In the genomic region with DNA sequence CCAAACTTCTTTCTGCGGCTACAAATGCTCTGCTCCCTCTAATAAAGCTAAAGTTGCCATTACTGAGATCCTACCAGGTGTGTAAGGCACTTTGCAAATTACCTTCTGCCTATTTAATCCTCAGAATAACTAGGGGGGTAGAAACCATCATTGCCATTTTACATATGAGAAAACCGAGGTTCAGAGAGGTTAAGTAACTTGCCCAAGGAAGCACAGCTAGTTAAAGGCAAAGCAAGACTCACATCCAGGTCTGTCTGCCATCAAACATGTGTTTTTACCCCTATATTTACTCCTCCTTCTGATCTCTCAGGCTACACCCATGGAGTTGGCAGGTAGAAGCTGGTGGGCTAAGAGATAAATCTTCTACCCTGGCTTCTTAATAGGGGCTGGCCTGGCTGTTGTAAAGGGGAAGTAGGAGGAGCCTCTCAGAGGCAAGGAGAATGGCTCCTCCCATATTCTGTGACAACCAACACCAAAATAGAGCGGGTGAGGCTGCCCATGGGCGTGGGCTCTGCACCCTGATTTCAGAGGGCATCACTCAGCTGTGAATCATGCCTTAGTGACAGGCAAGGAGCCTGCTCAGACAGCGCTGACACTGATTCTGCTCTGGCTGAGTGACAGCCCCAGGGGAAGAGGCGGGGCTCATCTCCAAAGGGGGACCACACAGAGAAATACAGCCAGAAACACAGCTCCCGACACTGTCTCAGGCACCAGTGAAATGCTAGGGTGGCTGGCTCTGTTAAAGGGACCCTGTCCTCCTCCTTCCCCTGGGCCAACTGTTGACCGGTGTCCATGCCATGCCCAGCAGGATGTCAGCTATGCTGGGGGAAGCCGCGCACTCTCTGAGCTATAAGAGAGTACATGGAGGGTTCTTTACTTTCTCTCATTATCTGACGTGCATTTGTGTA, we compare ENCODE assay signal across 8 cellular contexts.
A peak's percentile ranks its signal among the peaks of the same experiment; 100 is the strongest.
DNase-seq lines count a peak whose midpoint lies in the region; FAIRE-seq and TF ChIP-seq lines count a peak whose summit lies in the region.

No MANE protein-coding gene starts in this region.

- H3K9me3 Mint-ChIP-seq in HFFc6 (no peaks in the 10 kb centered on the region), nephron progenitor cell (no peaks in the 10 kb centered on the region)
- no peaks in the 10 kb centered on the region for H3K9me3 Mint-ChIP-seq in activated CD4-positive, alpha-beta memory T cell treated with anti-CD3 and anti-CD28 coated beads, Interleukin-2, amount 10 ng/mL, durations not matched to agents 7 days and 5 days
- H3K9me3 Mint-ChIP-seq in stimulated activated naive CD8-positive, alpha-beta T cell treated with anti-CD3 and anti-CD28 coated beads, Interleukin-15, Interleukin-2, amounts not matched to agents 100 ng/mL and 50 ng/mL, for 24 hours: no peaks in the 10 kb centered on the region

- no peak for TF ChIP-seq EP300 in H1 (IDR thresholded peaks at IDR 0.05; ENCODE audit: borderline replicate concordance in 1 of 2, low read depth in 2 of 2, low read length in 2 of 2)

- POLR2A ChIA-PET in activated CD4-positive, alpha-beta memory T cell treated with anti-CD3 and anti-CD28 coated beads, Interleukin-2, amount 10 ng/mL, durations not matched to agents 7 days and 5 days (lab: Charles Lee): interaction anchor here (0.8 to 6.4 kb wide), 8 partner anchors 10 to 146 kb away, joined by 3 to 69 read pairs (median 4); a partner anchor contains a TSS
- POLR2A ChIA-PET in H1 (lab: Charles Lee; ENCODE audit: partially characterized antibody): interaction anchor here (0.6 to 1.5 kb wide), 3 partner anchors 17 to 283 kb away, joined by 3 read pairs; no protein-coding TSS in a partner anchor

- no peak overlapping the region for H4K8ac ChIP-seq in H1 (ENCODE audit: extremely low read depth, insufficient read depth, low read length)

- no peaks in the 10 kb centered on the region for H3K23me2 ChIP-seq in H1 (ENCODE audit: low read depth, low read length)

- H3K4ac ChIP-seq in H1 (replicated peaks; ENCODE audit: insufficient read length, low read depth, low read length): no peak overlapping the region

- no peak for TF ChIP-seq POLR2A in GM12892 (IDR thresholded peaks at IDR 0.05; ENCODE audit: low read depth, low read length)
- TF ChIP-seq POLR2A in NB4 (IDR thresholded peaks at IDR 0.05; ENCODE audit: extremely low read depth, insufficient read length): no peak
- TF ChIP-seq POLR2A in H1 (IDR thresholded peaks at IDR 0.05; ENCODE audit: control extremely low read depth in 1 of 2, low read depth in 2 of 2, low read length in 2 of 2): no peak

- no peak overlapping the region for H2BK20ac ChIP-seq in H1 (ENCODE audit: low read length)

- no peak overlapping the region for H4K91ac ChIP-seq in H1 (replicated peaks; ENCODE audit: insufficient read length, low read length)

- H3K36me3 Mint-ChIP-seq in HFFc6 (ENCODE audit: low read depth) (no peaks in the 10 kb centered on the region), nephron progenitor cell (ENCODE audit: low read depth) (no peaks in the 10 kb centered on the region)
- no peaks in the 10 kb centered on the region for H3K36me3 Mint-ChIP-seq in activated CD4-positive, alpha-beta memory T cell treated with anti-CD3 and anti-CD28 coated beads, Interleukin-2, amount 10 ng/mL, durations not matched to agents 7 days and 5 days (ENCODE audit: low read depth)
- H3K36me3 Mint-ChIP-seq in stimulated activated naive CD8-positive, alpha-beta T cell treated with anti-CD3 and anti-CD28 coated beads, Interleukin-15, Interleukin-2, amounts not matched to agents 100 ng/mL and 50 ng/mL, for 24 hours (ENCODE audit: low read depth): peaks cover 4% of the 10 kb centered on the region

- no peak overlapping the region for H3K14ac ChIP-seq in H1 (ENCODE audit: insufficient read length)

- H2AFZ ChIP-seq in H1 (ENCODE audit: low read length): no peak overlapping the region

- no peak overlapping the region for H4K5ac ChIP-seq in H1 (ENCODE audit: insufficient read length, low read depth, low read length)

- no peaks in the 10 kb centered on the region for H3K36me3 ChIP-seq in H1 (ENCODE audit: control insufficient read depth in 2 of 4, insufficient read depth in 4 of 4, low read length in 3 of 4)

- H3K27me3 Mint-ChIP-seq in HFFc6 (ENCODE audit: insufficient read depth) (peaks cover under 1% of the 10 kb centered on the region; the same call in 1 of the 2 replicates), nephron progenitor cell (ENCODE audit: low read depth, poor library complexity) (peaks cover 42% of the 10 kb centered on the region)
- peaks cover 14% of the 10 kb centered on the region for H3K27me3 Mint-ChIP-seq in activated CD4-positive, alpha-beta memory T cell treated with anti-CD3 and anti-CD28 coated beads, Interleukin-2, amount 10 ng/mL, durations not matched to agents 7 days and 5 days
- H3K27me3 Mint-ChIP-seq in stimulated activated naive CD8-positive, alpha-beta T cell treated with anti-CD3 and anti-CD28 coated beads, Interleukin-15, Interleukin-2, amounts not matched to agents 100 ng/mL and 50 ng/mL, for 24 hours: peaks cover 7% of the 10 kb centered on the region

- H2AK5ac ChIP-seq in H1 (ENCODE audit: low read depth, low read length): no peak overlapping the region

- TF ChIP-seq RAD21 in H1 (IDR thresholded peaks at IDR 0.05 in 1 of 2, conservative IDR thresholded peaks at IDR 0.05 in 1 of 2; ENCODE audit: low read depth in 2 of 2, low read length in 2 of 2): no peak

- TF ChIP-seq CTCF in HFFc6 (IDR thresholded peaks at IDR 0.05): no peak
- TF ChIP-seq CTCF in NB4 (IDR thresholded peaks at IDR 0.05; ENCODE audit: low read depth, low read length): no peak
- TF ChIP-seq CTCF in H1 (IDR thresholded peaks at IDR 0.05; ENCODE audit: control extremely low read depth in 1 of 3, insufficient read depth in 1 of 3, low read depth in 1 of 3, low read length in 3 of 3): no peak
- TF ChIP-seq CTCF in nephron progenitor cell (IDR thresholded peaks at IDR 0.05): no peak

- H3K27ac Mint-ChIP-seq in HFFc6: peak overlapping the region; percentile 70
- H3K27ac Mint-ChIP-seq in activated CD4-positive, alpha-beta memory T cell treated with anti-CD3 and anti-CD28 coated beads, Interleukin-2, amount 10 ng/mL, durations not matched to agents 7 days and 5 days: peak overlapping the region; percentile 33
- H3K27ac Mint-ChIP-seq in nephron progenitor cell: no peak overlapping the region
- H3K27ac Mint-ChIP-seq in stimulated activated naive CD8-positive, alpha-beta T cell treated with anti-CD3 and anti-CD28 coated beads, Interleukin-15, Interleukin-2, amounts not matched to agents 100 ng/mL and 50 ng/mL, for 24 hours: no peak overlapping the region

- H3K56ac ChIP-seq in H1 (replicated peaks; ENCODE audit: insufficient read length, low read depth, low read length): no peak overlapping the region

- H4K20me1 ChIP-seq in H1 (replicated peaks in 1 of 2; ENCODE audit: control insufficient read depth in 1 of 2, insufficient read depth in 2 of 2, low read length in 2 of 2): peaks cover 0 to 3% of the 10 kb centered on the region in 2 experiments

- no peak overlapping the region for H3K27ac ChIP-seq in H1 (ENCODE audit: low read depth, low read length)

- H2BK5ac ChIP-seq in H1 (ENCODE audit: low read depth, low read length): no peak overlapping the region

- no peak overlapping the region; the same call in 1 of the 2 replicates for H3K18ac ChIP-seq in H1 (ENCODE audit: extremely low read depth, low read length)

- no peak overlapping the region for H3K4me3 ChIP-seq in NB4 (ENCODE audit: low read depth, low read length)
- no peak overlapping the region for H3K4me3 ChIP-seq in H1 (ENCODE audit: extremely low read depth in 1 of 4, insufficient read depth in 2 of 4, low read depth in 3 of 4, low read length in 4 of 4)

- no peaks in the 10 kb centered on the region for H3K79me2 ChIP-seq in H1 (ENCODE audit: control insufficient read depth in 1 of 2, insufficient read depth in 2 of 2, low read length in 2 of 2)

- H3K4me1 Mint-ChIP-seq in HFFc6 (ENCODE audit: low read depth) (peaks cover 33% of the 10 kb centered on the region), nephron progenitor cell (peaks cover 65% of the 10 kb centered on the region)
- peaks cover 58% of the 10 kb centered on the region for H3K4me1 Mint-ChIP-seq in activated CD4-positive, alpha-beta memory T cell treated with anti-CD3 and anti-CD28 coated beads, Interleukin-2, amount 10 ng/mL, durations not matched to agents 7 days and 5 days
- H3K4me1 Mint-ChIP-seq in stimulated activated naive CD8-positive, alpha-beta T cell treated with anti-CD3 and anti-CD28 coated beads, Interleukin-15, Interleukin-2, amounts not matched to agents 100 ng/mL and 50 ng/mL, for 24 hours (ENCODE audit: low read depth): peaks cover 64% of the 10 kb centered on the region

- H3K9me3 ChIP-seq in H1 (ENCODE audit: insufficient read depth in 2 of 2, low read depth in 1 of 2, low read length in 1 of 2): no peaks in the 10 kb centered on the region

- no peak overlapping the region; a peak in 1 of 7 replicates for H3K9ac ChIP-seq in H1 (replicated peaks in 1 of 4; ENCODE audit: extremely low read depth in 1 of 4, low read depth in 3 of 4, low read length in 3 of 4)

- CTCF ChIA-PET in activated CD4-positive, alpha-beta memory T cell treated with anti-CD3 and anti-CD28 coated beads, Interleukin-2, amount 10 ng/mL, durations not matched to agents 7 days and 5 days (lab: Charles Lee): interaction anchor here (1.3 to 1.9 kb wide), 4 partner anchors 10 to 107 kb away, joined by 3 to 7 read pairs (median 5); a partner anchor contains a TSS
- CTCF ChIA-PET in H1 (lab: Charles Lee; ENCODE audit: partially characterized antibody): interaction anchor here (0.8 to 5.9 kb wide), 14 partner anchors 8 to 106 kb away, joined by 3 to 36 read pairs (median 3); a partner anchor contains a TSS

- WGBS in H1 (ENCODE audit: extremely low coverage in 1 of 2, insufficient coverage in 1 of 2, insufficient read length in 1 of 2, insufficient replicate concordance in 2 of 2, low coverage in 1 of 2, low lambda C conversion rate in 2 of 2, missing lambda C conversion rate in 1 of 2), 2 experiments: 79% methylated on average over 11 of the region's 11 CpGs; no CpG with 5 or more reads in 1 of the 2 experiments

- no peak overlapping the region for H2BK120ac ChIP-seq in H1 (replicated peaks; ENCODE audit: low read depth, low read length)

- peaks cover 0 to 6% (median under 1%) of the 10 kb centered on the region in 4 experiments; a peak in 4 of 7 replicates for H3K4me1 ChIP-seq in H1 (replicated peaks in 1 of 4; ENCODE audit: control insufficient read depth in 3 of 4, insufficient read depth in 4 of 4, low read length in 3 of 4)

- H3K4me3 Mint-ChIP-seq in HFFc6 (peak overlapping the region; percentile 32), nephron progenitor cell (no peak overlapping the region)
- peak overlapping the region; percentile 9 for H3K4me3 Mint-ChIP-seq in activated CD4-positive, alpha-beta memory T cell treated with anti-CD3 and anti-CD28 coated beads, Interleukin-2, amount 10 ng/mL, durations not matched to agents 7 days and 5 days
- H3K4me3 Mint-ChIP-seq in stimulated activated naive CD8-positive, alpha-beta T cell treated with anti-CD3 and anti-CD28 coated beads, Interleukin-15, Interleukin-2, amounts not matched to agents 100 ng/mL and 50 ng/mL, for 24 hours: peak overlapping the region; percentile 33

- H3K23ac ChIP-seq in H1 (ENCODE audit: insufficient read length): no peak overlapping the region

- no peaks in the 10 kb centered on the region for H3K27me3 ChIP-seq in H1 (replicated peaks in 1 of 4; ENCODE audit: control insufficient read depth in 3 of 4, extremely low read depth in 1 of 4, insufficient read depth in 3 of 4, low read length in 3 of 4)

- H3K79me1 ChIP-seq in H1 (ENCODE audit: low read depth, low read length): no peaks in the 10 kb centered on the region

- H3K4me2 ChIP-seq in H1 (ENCODE audit: insufficient read depth in 1 of 2, low read depth in 2 of 2, low read length in 2 of 2): peak overlapping the region; percentile 16 to 25; a peak in 3 of 4 replicates

- DNase-seq in GM12892 (ENCODE audit: insufficient read length) (peak; percentile 42), HFFc6 (peak; percentile 8), NB4 (ENCODE audit: low read depth) (peak; percentile 73), H1 (ENCODE audit: low read depth in 1 of 2, low spot score in 2 of 2) (no peak), nephron progenitor cell (peak; percentile 40), NCI-H526 treated with DMSO at 0.1 percent for 48 hours (lab: John Stamatoyannopoulos, UW) (no peak)
- peak; percentile 82 for DNase-seq in activated CD4-positive, alpha-beta memory T cell treated with anti-CD3 and anti-CD28 coated beads, Interleukin-2, amount 10 ng/mL, durations not matched to agents 7 days and 5 days

- FAIRE-seq in GM12892 (lab: Jason Lieb, UNC) (peak; percentile 92), H1 (lab: Jason Lieb, UNC) (no peak)

- no peak overlapping the region for H2BK15ac ChIP-seq in H1 (ENCODE audit: low read length)

- H2BK12ac ChIP-seq in H1 (ENCODE audit: low read depth, low read length): no peak overlapping the region

Comparison
In these comparisons a context has a peak if more than half of its experiments do, and no peak if none do; other contexts are left out.
1. DNase-seq: peak in GM12892 (single experiment), HFFc6 (single experiment), NB4 (single experiment), activated CD4-positive, alpha-beta memory T cell treated with anti-CD3 and anti-CD28 coated beads, Interleukin-2, amount 10 ng/mL, durations not matched to agents 7 days and 5 days (single experiment) and nephron progenitor cell (single experiment); none in H1 (0 of 2) and NCI-H526 treated with DMSO at 0.1 percent for 48 hours (single experiment).
2. H3K27ac Mint-ChIP-seq: peak in HFFc6 (single experiment) and activated CD4-positive, alpha-beta memory T cell treated with anti-CD3 and anti-CD28 coated beads, Interleukin-2, amount 10 ng/mL, durations not matched to agents 7 days and 5 days (single experiment); none in nephron progenitor cell (single experiment) and stimulated activated naive CD8-positive, alpha-beta T cell treated with anti-CD3 and anti-CD28 coated beads, Interleukin-15, Interleukin-2, amounts not matched to agents 100 ng/mL and 50 ng/mL, for 24 hours (single experiment).